ENCODE assay signal across 8 cellular contexts in the genomic region with DNA sequence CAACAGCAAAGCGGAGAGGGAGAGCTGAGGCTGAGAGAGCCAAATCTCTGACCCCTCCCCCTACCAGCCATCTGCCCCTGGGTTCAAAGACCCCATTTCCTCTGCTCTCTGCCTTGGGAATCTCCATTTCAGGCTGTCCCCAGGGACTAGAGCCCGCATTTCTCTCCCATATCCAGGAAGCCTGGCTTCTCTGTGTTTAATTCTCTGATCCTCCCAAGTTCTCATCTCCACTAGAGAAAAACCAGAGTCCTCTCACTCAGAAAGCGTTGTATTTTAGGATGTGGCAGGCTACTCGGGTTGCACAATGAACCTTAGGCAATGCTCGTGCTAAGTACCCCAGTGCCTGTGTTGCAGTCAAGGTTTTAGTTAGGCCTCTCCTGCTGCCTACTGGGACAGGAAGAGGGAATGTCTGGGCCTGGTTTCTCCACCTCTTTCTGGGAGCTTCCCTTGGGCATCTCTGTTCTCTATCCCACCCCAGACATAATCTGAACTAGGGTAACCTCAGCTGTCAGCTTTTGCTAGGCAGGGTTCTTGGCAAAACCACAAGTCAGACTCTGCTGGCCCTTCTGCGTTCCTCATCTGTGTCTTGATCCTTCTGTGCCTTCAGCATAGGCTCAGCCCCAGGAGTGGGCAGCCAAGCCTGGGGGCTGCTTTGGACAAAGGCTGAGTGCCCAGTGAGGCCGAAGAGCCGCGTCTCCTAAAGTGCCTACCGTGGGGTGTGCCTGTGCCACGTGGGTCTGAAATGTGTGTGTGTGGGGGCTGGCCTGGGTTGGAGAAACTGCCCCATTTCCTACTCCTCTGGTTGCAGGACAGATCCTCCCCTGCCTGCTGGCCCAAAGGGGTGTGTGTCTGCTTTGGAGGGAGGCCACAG.
DNase-seq lines count a peak whose midpoint lies in the region; ATAC-seq lines count a peak whose summit lies in the region.

No MANE protein-coding gene starts in this region.

- peaks cover 14% of the 10 kb centered on the region for H3K4me1 Mint-ChIP-seq in activated CD4-positive, alpha-beta memory T cell treated with anti-CD3 and anti-CD28 coated beads, Interleukin-2, amount 10 ng/mL, durations not matched to agents 7 days and 5 days
- H3K4me1 Mint-ChIP-seq in activated CD4-positive, alpha-beta memory T cell treated with anti-CD3 and anti-CD28 coated beads for 36 hours (ENCODE audit: low read depth) = peaks cover 25% of the 10 kb centered on the region
- H3K4me1 Mint-ChIP-seq in T-helper 17 cell (peaks cover 22% of the 10 kb centered on the region), immature natural killer cell (peaks cover 10 to 11% of the 10 kb centered on the region in 2 donors)

- no peaks in the 10 kb centered on the region for H3K9me3 Mint-ChIP-seq in activated CD4-positive, alpha-beta memory T cell treated with anti-CD3 and anti-CD28 coated beads, Interleukin-2, amount 10 ng/mL, durations not matched to agents 7 days and 5 days
- H3K9me3 Mint-ChIP-seq in activated CD4-positive, alpha-beta memory T cell treated with anti-CD3 and anti-CD28 coated beads for 36 hours = no peaks in the 10 kb centered on the region
- H3K9me3 Mint-ChIP-seq in immature natural killer cell = no peaks in the 10 kb centered on the region

- H3K4me3 Mint-ChIP-seq in activated CD4-positive, alpha-beta memory T cell treated with anti-CD3 and anti-CD28 coated beads, Interleukin-2, amount 10 ng/mL, durations not matched to agents 7 days and 5 days = no peak overlapping the region
- H3K4me3 Mint-ChIP-seq in activated CD4-positive, alpha-beta memory T cell treated with anti-CD3 and anti-CD28 coated beads for 36 hours = no peak overlapping the region
- H3K4me3 Mint-ChIP-seq in T-helper 17 cell = no peak overlapping the region
- no peak overlapping the region for H3K4me3 Mint-ChIP-seq in immature natural killer cell

- H3K4me1 ChIP-seq in stomach smooth muscle (ENCODE audit: control insufficient read depth, insufficient read depth, low read length) = peaks cover 70% of the 10 kb centered on the region

- H3K9me3 ChIP-seq in T-helper 17 cell (ENCODE audit: control insufficient read depth, low read length, poor library complexity, severe bottlenecking) = no peaks in the 10 kb centered on the region
- H3K9me3 ChIP-seq in stomach smooth muscle (ENCODE audit: control insufficient read depth in 2 of 2, low read length in 2 of 2) = no peaks in the 10 kb centered on the region

- H3K27me3 ChIP-seq in stomach smooth muscle (ENCODE audit: control insufficient read depth in 1 of 2, insufficient read depth in 2 of 2, low read length in 2 of 2) = no peaks in the 10 kb centered on the region

- peak overlapping the region; percentile 56 for H3K27ac Mint-ChIP-seq in activated CD4-positive, alpha-beta memory T cell treated with anti-CD3 and anti-CD28 coated beads, Interleukin-2, amount 10 ng/mL, durations not matched to agents 7 days and 5 days
- H3K27ac Mint-ChIP-seq in activated CD4-positive, alpha-beta memory T cell treated with anti-CD3 and anti-CD28 coated beads for 36 hours = no peak overlapping the region
- H3K27ac Mint-ChIP-seq in T-helper 17 cell (peak overlapping the region; percentile 88), immature natural killer cell (peak overlapping the region in 4 of 6 donors; percentile 7 to 67 (median 42))

- CTCF ChIA-PET in activated CD4-positive, alpha-beta memory T cell treated with anti-CD3 and anti-CD28 coated beads, Interleukin-2, amount 10 ng/mL, durations not matched to agents 7 days and 5 days (lab: Charles Lee) = no interaction called here
- CTCF ChIA-PET in activated CD4-positive, alpha-beta memory T cell treated with anti-CD3 and anti-CD28 coated beads for 36 hours (lab: Charles Lee) = no interaction called here

- H3K4me3 ChIP-seq in stomach smooth muscle (ENCODE audit: low read length in 2 of 2) = no peak overlapping the region

- no peak for DNase-seq in activated CD4-positive, alpha-beta memory T cell treated with anti-CD3 and anti-CD28 coated beads, Interleukin-2, amount 10 ng/mL, durations not matched to agents 7 days and 5 days
- no peak for DNase-seq in activated CD4-positive, alpha-beta memory T cell treated with anti-CD3 and anti-CD28 coated beads for 36 hours
- no peak for DNase-seq in T-helper 17 cell
- DNase-seq in immature natural killer cell = no peak
- no peak for DNase-seq in occipital lobe (lab: John Stamatoyannopoulos, UW)
- no peak for DNase-seq in stimulated activated CD4-positive, alpha-beta T cell treated with anti-CD3 and anti-CD28 coated beads, Interleukin-15, amount 100 ng/mL, for 24 hours

- peak overlapping the region; percentile 91 for H3K27ac ChIP-seq in stomach smooth muscle (ENCODE audit: low read length)

- peak overlapping the region; percentile 51 for H3K9ac ChIP-seq in stomach smooth muscle (ENCODE audit: low read length in 2 of 2)

- no peaks in the 10 kb centered on the region for H3K27me3 Mint-ChIP-seq in activated CD4-positive, alpha-beta memory T cell treated with anti-CD3 and anti-CD28 coated beads, Interleukin-2, amount 10 ng/mL, durations not matched to agents 7 days and 5 days
- no peaks in the 10 kb centered on the region for H3K27me3 Mint-ChIP-seq in activated CD4-positive, alpha-beta memory T cell treated with anti-CD3 and anti-CD28 coated beads for 36 hours
- H3K27me3 Mint-ChIP-seq in T-helper 17 cell (no peaks in the 10 kb centered on the region), immature natural killer cell (ENCODE audit: low read depth in 3 of 3) (peaks cover 0 to 4% (median 3%) of the 10 kb centered on the region in 3 donors)

- intact Hi-C loops in activated CD4-positive, alpha-beta memory T cell treated with anti-CD3 and anti-CD28 coated beads for 36 hours (cut with micrococcal nuclease) = no loop called here

- POLR2A ChIA-PET in activated CD4-positive, alpha-beta memory T cell treated with anti-CD3 and anti-CD28 coated beads, Interleukin-2, amount 10 ng/mL, durations not matched to agents 7 days and 5 days (lab: Charles Lee) = interaction anchor here (1.4 kb wide), 1 partner anchor 19 kb away, joined by 3 read pairs; no protein-coding TSS in a partner anchor
- POLR2A ChIA-PET in activated CD4-positive, alpha-beta memory T cell treated with anti-CD3 and anti-CD28 coated beads for 36 hours (lab: Charles Lee) = no interaction called here

- ATAC-seq in T-helper 17 cell (peak; percentile 27), GM21360 (IDR thresholded peaks at IDR 0.05; ENCODE audit: unreplicated experiment) (no peak)

- H3K36me3 Mint-ChIP-seq in activated CD4-positive, alpha-beta memory T cell treated with anti-CD3 and anti-CD28 coated beads, Interleukin-2, amount 10 ng/mL, durations not matched to agents 7 days and 5 days (ENCODE audit: low read depth) = peaks cover 11% of the 10 kb centered on the region
- H3K36me3 Mint-ChIP-seq in activated CD4-positive, alpha-beta memory T cell treated with anti-CD3 and anti-CD28 coated beads for 36 hours = peaks cover 21% of the 10 kb centered on the region
- H3K36me3 Mint-ChIP-seq in T-helper 17 cell (ENCODE audit: low read depth) = no peaks in the 10 kb centered on the region
- peaks cover 23 to 37% (median 26%) of the 10 kb centered on the region in 3 donors for H3K36me3 Mint-ChIP-seq in immature natural killer cell

- H3K36me3 ChIP-seq in stomach smooth muscle (ENCODE audit: control insufficient read depth in 2 of 2, insufficient read depth in 2 of 2, low read length in 2 of 2) = peaks cover 0 to 24% of the 10 kb centered on the region in 2 donors
